Comparison of ENCODE assay signal across 11 cellular contexts in genomic region chr6:146673069-146673468, GRCh38.
"Had no signal": no experiment of that assay in that cellular context is flagged by ENCODE, and none has a peak within 500 bp of the region (broad histone marks: within the 10 kb centered on the region; RNA-seq: fewer than 3 reads in every experiment).

No MANE protein-coding gene starts in this region.

- DNase-seq: GM23248, GOT3, H7, H9, HCEC 1CT, HFFc6 had no signal

- H3K9me3 ChIP-seq: HAP-1 had no signal

- H3K4me3 ChIP-seq: GM23248, GM23338, HAP-1 had no signal

- H3K4me2 ChIP-seq: GM23338 had no signal

- H3K4me1 ChIP-seq: HAP-1 had no signal

- H3K36me3 ChIP-seq: HAP-1 had no signal

- FAIRE-seq: H1, H54 had no signal

- H3K27ac ChIP-seq: GM23248 had no signal

- H2AFZ ChIP-seq: GM23248, GM23338 had no signal

- ATAC-seq: GM23338, HCT116 had no signal

- H3K9ac ChIP-seq: GM23248 had no signal
